Comparison of ENCODE assay signal across 8 cellular contexts in the genomic region with DNA sequence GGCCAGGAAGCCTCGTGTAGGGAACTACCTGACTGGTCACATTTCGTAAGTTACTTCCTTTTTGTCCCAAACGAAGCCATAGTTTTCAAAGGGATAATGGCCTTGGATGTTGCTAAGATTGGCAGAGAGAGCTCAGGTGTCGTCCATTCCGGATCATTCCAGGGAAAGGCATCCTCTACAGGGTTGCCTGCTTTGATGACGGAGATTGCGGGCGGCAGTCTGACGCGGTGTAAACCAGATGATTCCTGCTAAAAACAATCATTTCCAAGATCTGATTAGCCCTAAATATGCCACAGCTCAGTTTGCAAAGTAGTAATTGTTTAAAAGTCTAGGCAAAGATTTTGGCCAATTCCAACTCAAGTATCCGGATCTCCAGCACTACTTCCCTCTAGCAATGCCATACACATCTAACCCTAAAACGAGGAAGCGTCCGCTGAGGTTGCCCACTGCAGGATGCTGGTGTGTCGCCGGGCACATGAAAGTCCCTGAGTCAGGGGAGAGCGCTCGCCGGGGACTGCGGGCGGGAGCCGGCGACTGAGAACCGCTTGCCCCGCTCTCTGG. TPM values are rescaled to one million over a fixed set of nuclear protein-coding genes. Genes with fewer than 3 reads are reported as not detected.
DNase-seq lines count a peak whose midpoint lies in the region; ATAC-seq, FAIRE-seq and TF ChIP-seq lines count a peak whose summit lies in the region.

No MANE protein-coding gene starts in this region.

- WGBS in esophagus muscularis mucosa: 18% methylated on average over 25 of the region's 25 CpGs
- WGBS in pancreas, 2 donors: 9 to 12% methylated on average over 25 of the region's 25 CpGs

- H3K36me3 ChIP-seq in esophagus muscularis mucosa (peaks cover 0 to 5% (median 0%) of the 10 kb centered on the region in 4 donors), pancreas (no peaks in the 10 kb centered on the region)

- H3K9me3 ChIP-seq in esophagus muscularis mucosa: no peaks in the 10 kb centered on the region
- H3K9me3 ChIP-seq in pancreas: no peaks in the 10 kb centered on the region

- TF ChIP-seq POLR2A in esophagus muscularis mucosa (IDR thresholded peaks at IDR 0.05; ENCODE audit: low read depth) (no peak), GM18505 (IDR thresholded peaks at IDR 0.05; ENCODE audit: borderline replicate concordance, extremely low read depth, insufficient read depth, insufficient read length) (no peak)

- no peak for TF ChIP-seq EP300 in esophagus muscularis mucosa (IDR thresholded peaks at IDR 0.05)

- POLR2A ChIA-PET in RWPE1 (lab: Yijun Ruan, JAX; ENCODE audit: low non-redundant PET): interaction anchor here (0.5 kb wide), 1 partner anchor 11 kb away, joined by 3 read pairs; no protein-coding TSS in a partner anchor

- H3K9me3 Mint-ChIP-seq in stimulated activated naive CD8-positive, alpha-beta T cell treated with anti-CD3 and anti-CD28 coated beads, Interleukin-15, Interleukin-2, amounts not matched to agents 100 ng/mL and 50 ng/mL, for 24 hours: no peaks in the 10 kb centered on the region

- intact Hi-C loops in esophagus muscularis mucosa (cut with DNase I): loop anchor here (5.0 to 10.0 kb wide), 2 partner anchors 143 to 464 kb away; a partner anchor contains a TSS
- intact Hi-C loops in pancreas (cut with DNase I): no loop called here

- H3K4me3 ChIP-seq in esophagus muscularis mucosa (peak overlapping the region; percentile 86 to 96 (median 92)), pancreas (peak overlapping the region; percentile 61 to 76 (median 74))

- CTCF ChIA-PET in RWPE1 (lab: Yijun Ruan, JAX): interaction anchor here (0.5 kb wide), 1 partner anchor 17 kb away, joined by 3 read pairs; no protein-coding TSS in a partner anchor

- ATAC-seq in stimulated activated naive CD8-positive, alpha-beta T cell treated with anti-CD3 and anti-CD28 coated beads, Interleukin-15, Interleukin-2, amounts not matched to agents 100 U/mL and 50 U/mL, for 24 hours: no peak
- ATAC-seq in pancreas (peak in 1 of 4 donors; percentile 50), GM18505 (IDR thresholded peaks at IDR 0.05; ENCODE audit: unreplicated experiment) (no peak), GM19452 (IDR thresholded peaks at IDR 0.05; ENCODE audit: unreplicated experiment) (no peak)

- H3K4me1 ChIP-seq in esophagus muscularis mucosa: peaks cover 14 to 22% (median 16%) of the 10 kb centered on the region in 4 donors
- H3K4me1 ChIP-seq in pancreas: peaks cover 0 to 11% (median 8%) of the 10 kb centered on the region in 3 donors

- TF ChIP-seq CTCF in RWPE1 (conservative IDR thresholded peaks at IDR 0.05; ENCODE audit: low read depth) (no peak), esophagus muscularis mucosa (IDR thresholded peaks at IDR 0.05) (no peak), pancreas (IDR thresholded peaks at IDR 0.05) (no peak)

- peak overlapping the region; percentile 84 for H3K4me3 Mint-ChIP-seq in stimulated activated naive CD8-positive, alpha-beta T cell treated with anti-CD3 and anti-CD28 coated beads, Interleukin-15, Interleukin-2, amounts not matched to agents 100 ng/mL and 50 ng/mL, for 24 hours

- H3K27ac Mint-ChIP-seq in stimulated activated naive CD8-positive, alpha-beta T cell treated with anti-CD3 and anti-CD28 coated beads, Interleukin-15, Interleukin-2, amounts not matched to agents 100 ng/mL and 50 ng/mL, for 24 hours: peak overlapping the region; percentile 42

- peaks cover 76% of the 10 kb centered on the region for H3K4me1 Mint-ChIP-seq in stimulated activated naive CD8-positive, alpha-beta T cell treated with anti-CD3 and anti-CD28 coated beads, Interleukin-15, Interleukin-2, amounts not matched to agents 100 ng/mL and 50 ng/mL, for 24 hours (ENCODE audit: low read depth)

- FAIRE-seq in pancreas (lab: Jason Lieb, UNC): no peak

- H3K27me3 Mint-ChIP-seq in stimulated activated naive CD8-positive, alpha-beta T cell treated with anti-CD3 and anti-CD28 coated beads, Interleukin-15, Interleukin-2, amounts not matched to agents 100 ng/mL and 50 ng/mL, for 24 hours: no peaks in the 10 kb centered on the region

- H3K27me3 ChIP-seq in esophagus muscularis mucosa: no peaks in the 10 kb centered on the region
- H3K27me3 ChIP-seq in pancreas: no peaks in the 10 kb centered on the region

- H3K27ac ChIP-seq in RWPE1: peak overlapping the region; percentile 97
- peak overlapping the region; percentile 96 to 97 (median 96) for H3K27ac ChIP-seq in esophagus muscularis mucosa (replicated peaks in 1 of 4)
- peak overlapping the region in 3 of 4 donors; percentile 88 to 94 (median 91) for H3K27ac ChIP-seq in pancreas

- H3K36me3 Mint-ChIP-seq in stimulated activated naive CD8-positive, alpha-beta T cell treated with anti-CD3 and anti-CD28 coated beads, Interleukin-15, Interleukin-2, amounts not matched to agents 100 ng/mL and 50 ng/mL, for 24 hours (ENCODE audit: low read depth): peaks cover 20% of the 10 kb centered on the region

- no peak for DNase-seq in stimulated activated naive CD8-positive, alpha-beta T cell treated with anti-CD3 and anti-CD28 coated beads, Interleukin-15, Interleukin-2, amounts not matched to agents 100 U/mL and 50 U/mL, for 24 hours
- DNase-seq in RWPE1 (ENCODE audit: low spot score) (no peak), esophagus muscularis mucosa (ENCODE audit: extremely low spot score) (no peak), pancreas (no peak), ureter (ENCODE audit: low spot score) (no peak)

RNA-seq across cellular contexts. Expression of a gene that starts 0.6 kb away (rescaled TPM):
- 10 to 100 TPM; 18.3 to 27.5 (median 22.6) TPM for total RNA-seq in esophagus muscularis mucosa
- 10 to 100 TPM in 2 of 6 donors, 1 to 10 TPM in 4; 6.7 to 12.9 (median 7.7) TPM for total RNA-seq in pancreas
- 1 to 10 TPM; 3.2 to 6.7 TPM for polyA plus RNA-seq in pancreas
- total RNA-seq in ureter: 27.5 TPM

RNA-seq across cellular contexts. Expression of a gene that starts 41.8 kb away (rescaled TPM):
- total RNA-seq in esophagus muscularis mucosa (under 1 TPM in 3 of 4 donors, not detected in 1; under 0.01 to 0.11 (median under 0.01) TPM), pancreas (under 1 TPM in 5 of 6 donors, not detected in 1; 0.06 to 0.44 (median 0.12) TPM), ureter (0.16 TPM)
- polyA plus RNA-seq in pancreas: under 1 TPM; 0.02 to 0.08 TPM
